In genomic region chr6:123306334-123306733, GRCh38 we compare ENCODE assay signal across 9 cellular contexts.
"Had no signal": no experiment of that assay in that cellular context is flagged by ENCODE, and none has a peak within 500 bp of the region (broad histone marks: within the 10 kb centered on the region; RNA-seq: fewer than 3 reads in every experiment).

No MANE protein-coding gene starts in this region.

- ATAC-seq: activated CD4-positive, alpha-beta T cell treated with anti-CD3 and anti-CD28 coated beads for 36 hours; activated T-cell treated with anti-CD3 and anti-CD28 coated beads, Interleukin-2, amount 50 U/mL, for 4 hours; gastroesophageal sphincter; left lobe of liver had no signal

- H3K36me3 ChIP-seq: gastroesophageal sphincter had no signal

- H3K9me3 ChIP-seq: gastroesophageal sphincter had no signal

- H3K27ac ChIP-seq: gastroesophageal sphincter, VCaP had no signal

- H3K4me3 ChIP-seq: gastroesophageal sphincter had no signal

- DNase-seq: activated CD4-positive, alpha-beta memory T cell treated with anti-CD3 and anti-CD28 coated beads, Interleukin-2, amount 10 ng/mL, durations not matched to agents 7 days and 5 days; activated CD4-positive, alpha-beta T cell treated with anti-CD3 and anti-CD28 coated beads for 36 hours; activated effector memory CD4-positive, alpha-beta T cell treated with Interleukin-2 at 50 U/mL for 16 hours; activated naive CD4-positive, alpha-beta T cell treated with anti-CD3 and anti-CD28 coated beads, Interleukin-2, amount 50 U/mL, for 16 hours; activated T-cell treated with anti-CD3 and anti-CD28 coated beads, Interleukin-2, amount 50 U/mL, for 4 hours; stimulated activated CD4-positive, alpha-beta T cell treated with anti-CD3 and anti-CD28 coated beads, Interleukin-1b, Interleukin-23, amount 100 ng/mL, for 48 hours had no signal

- H3K4me1 ChIP-seq: gastroesophageal sphincter had no signal
